1 cellular context compared by ENCODE assay signal in genomic region chr1:38858833-38859560, GRCh38.
TF ChIP-seq lines count a peak whose summit lies in the region.

No MANE protein-coding gene starts in this region.

TF ChIP-seq in SK-N-SH, 30 proteins besides CTCF, POLR2A, EP300 and RAD21 (continued from another document):
- no peak for TF ChIP-seq REST (IDR thresholded peaks at IDR 0.05; ENCODE audit: low read depth, low read length)
TF ChIP-seq in SK-N-SH: peak in this region for 0.
